8 cellular contexts compared by ENCODE assay signal in genomic region chr2:74835831-74836674, GRCh38. TPM values are rescaled to one million over a fixed set of nuclear protein-coding genes. Genes with fewer than 3 reads are reported as not detected.
DNase-seq lines count a peak whose midpoint lies in the region; ATAC-seq, FAIRE-seq and TF ChIP-seq lines count a peak whose summit lies in the region.

No MANE protein-coding gene starts in this region.

- peak overlapping the region; percentile 94 for H2AFZ ChIP-seq in astrocyte (ENCODE audit: low read depth, low read length)

- H3K4me3 ChIP-seq in heart right ventricle (peak overlapping the region; percentile 48 to 91 (median 65)), astrocyte (ENCODE audit: insufficient read depth, low read depth, low read length) (peak overlapping the region; percentile 79)

- peaks cover 0 to 57% (median 23%) of the 10 kb centered on the region in 9 donors for H3K4me1 ChIP-seq in heart right ventricle
- H3K4me1 ChIP-seq in astrocyte (ENCODE audit: insufficient read depth, low read length), result peaks cover 13% of the 10 kb centered on the region

- DNase-seq in heart right ventricle (no peak), left cardiac atrium (no peak), NCI-H526 treated with DMSO at 0.1 percent for 48 hours (lab: John Stamatoyannopoulos, UW) (peak; percentile 72), astrocyte (ENCODE audit: low read depth) (peak; percentile 29), iris pigment epithelial cell (ENCODE audit: low read depth) (peak; percentile 40), putamen (ENCODE audit: low spot score) (no peak)
- DNase-seq in stimulated activated naive CD8-positive, alpha-beta T cell treated with anti-CD3 and anti-CD28 coated beads, Interleukin-15, amount 100 ng/mL, for 72 hours, result peak in 1 of 2 donors; percentile 26

- H3K27me3 Mint-ChIP-seq in astrocyte (ENCODE audit: low read depth, unreplicated experiment), result no peaks in the 10 kb centered on the region
- H3K27me3 Mint-ChIP-seq in stimulated activated naive CD8-positive, alpha-beta T cell treated with anti-CD3 and anti-CD28 coated beads, Interleukin-15, amount 100 ng/mL, for 72 hours, result no peaks in the 10 kb centered on the region

- TF ChIP-seq CTCF in heart right ventricle (IDR thresholded peaks at IDR 0.05), result peak; percentile 38 to 76 (median 66)
- peak; percentile 72 for TF ChIP-seq CTCF in astrocyte (IDR thresholded peaks at IDR 0.05; ENCODE audit: insufficient read depth, low read depth, low read length)

- no peaks in the 10 kb centered on the region for H3K36me3 ChIP-seq in heart right ventricle
- no peaks in the 10 kb centered on the region for H3K36me3 ChIP-seq in astrocyte (ENCODE audit: insufficient read depth, low read length)

- H4K20me1 ChIP-seq in astrocyte (ENCODE audit: insufficient read depth, low read length), result peaks cover 14% of the 10 kb centered on the region

- peaks cover 5% of the 10 kb centered on the region for H3K36me3 Mint-ChIP-seq in astrocyte (ENCODE audit: low read depth, unreplicated experiment)

- peaks cover 0 to 25% (median 9%) of the 10 kb centered on the region in 7 donors for H3K27me3 ChIP-seq in heart right ventricle
- H3K27me3 ChIP-seq in astrocyte (ENCODE audit: insufficient read depth, low read length), result no peaks in the 10 kb centered on the region

- H3K79me2 ChIP-seq in astrocyte (ENCODE audit: insufficient read depth, low read length), result peaks cover 26% of the 10 kb centered on the region

- H3K27ac ChIP-seq in heart right ventricle (peak overlapping the region in 5 of 10 donors; percentile 11 to 90 (median 64)), astrocyte (ENCODE audit: low read depth, low read length) (no peak overlapping the region)

- peaks cover 22% of the 10 kb centered on the region for H3K4me1 Mint-ChIP-seq in astrocyte (ENCODE audit: low read depth, unreplicated experiment)
- peaks cover 75% of the 10 kb centered on the region for H3K4me1 Mint-ChIP-seq in stimulated activated naive CD8-positive, alpha-beta T cell treated with anti-CD3 and anti-CD28 coated beads, Interleukin-15, amount 100 ng/mL, for 72 hours

- intact Hi-C loops in heart right ventricle (cut with DNase I) (no loop called here), left cardiac atrium (cut with DNase I) (loop anchor here in 1 of 2 donors (5.0 kb wide), 1 partner anchor 36 kb away; no protein-coding TSS in a partner anchor)

- WGBS in heart right ventricle, 2 donors, result 20 to 25% methylated on average over 15 of the region's 15 CpGs

- ATAC-seq in heart right ventricle (peak in 1 of 8 donors; percentile 42), left cardiac atrium (no peak), HG03025 (IDR thresholded peaks at IDR 0.05; ENCODE audit: low FRiP score, unreplicated experiment) (peak; percentile 31)
- no peak for ATAC-seq in stimulated activated naive CD8-positive, alpha-beta T cell treated with anti-CD3 and anti-CD28 coated beads, Interleukin-15, amount 100 ng/mL, for 72 hours

- H3K4me3 Mint-ChIP-seq in astrocyte (ENCODE audit: unreplicated experiment), result peak overlapping the region; percentile 98
- H3K4me3 Mint-ChIP-seq in stimulated activated naive CD8-positive, alpha-beta T cell treated with anti-CD3 and anti-CD28 coated beads, Interleukin-15, amount 100 ng/mL, for 72 hours, result peak overlapping the region; percentile 83 to 94

- H3K4me2 ChIP-seq in astrocyte (ENCODE audit: low read length), result peak overlapping the region; percentile 98

- FAIRE-seq in astrocyte (lab: Jason Lieb, UNC), result no peak

- no peaks in the 10 kb centered on the region for H3K9me3 Mint-ChIP-seq in astrocyte (ENCODE audit: unreplicated experiment)
- no peaks in the 10 kb centered on the region for H3K9me3 Mint-ChIP-seq in stimulated activated naive CD8-positive, alpha-beta T cell treated with anti-CD3 and anti-CD28 coated beads, Interleukin-15, amount 100 ng/mL, for 72 hours

- H3K9me3 ChIP-seq in heart right ventricle, result no peaks in the 10 kb centered on the region
- no peaks in the 10 kb centered on the region for H3K9me3 ChIP-seq in astrocyte (ENCODE audit: insufficient read depth, low read depth, low read length)

- H3K9ac ChIP-seq in astrocyte (ENCODE audit: low read length), result peak overlapping the region; percentile 77

- peak overlapping the region; percentile 27 for H3K27ac Mint-ChIP-seq in astrocyte (ENCODE audit: unreplicated experiment)
- peak overlapping the region; percentile 47 to 87 for H3K27ac Mint-ChIP-seq in stimulated activated naive CD8-positive, alpha-beta T cell treated with anti-CD3 and anti-CD28 coated beads, Interleukin-15, amount 100 ng/mL, for 72 hours

RNA-seq across cellular contexts. Expression of gene HK2, which starts 2.1 kb away (rescaled TPM):
- total RNA-seq in heart right ventricle, result 10 to 100 TPM in 7 of 10 donors, 1 to 10 TPM in 3; 3.4 to 43.4 (median 13.1) TPM
- 10 to 100 TPM in 1 of 2 donors, 1 to 10 TPM in 1; 4.0 to 16.6 TPM for polyA plus RNA-seq in heart right ventricle
- 10 to 100 TPM; 17.2 to 18.4 TPM for total RNA-seq in left cardiac atrium
- total RNA-seq in astrocyte, result 46.2 and 46.7 TPM in 2 replicates

Comparison
In these comparisons a context has a peak if more than half of its experiments do, and no peak if none do; other contexts are left out.
1. DNase-seq: peak in NCI-H526 treated with DMSO at 0.1 percent for 48 hours (single experiment), astrocyte (single experiment) and iris pigment epithelial cell (single experiment); none in heart right ventricle (0 of 2), left cardiac atrium (single experiment) and putamen (single experiment).